8 cellular contexts compared by ENCODE assay signal in the genomic region with DNA sequence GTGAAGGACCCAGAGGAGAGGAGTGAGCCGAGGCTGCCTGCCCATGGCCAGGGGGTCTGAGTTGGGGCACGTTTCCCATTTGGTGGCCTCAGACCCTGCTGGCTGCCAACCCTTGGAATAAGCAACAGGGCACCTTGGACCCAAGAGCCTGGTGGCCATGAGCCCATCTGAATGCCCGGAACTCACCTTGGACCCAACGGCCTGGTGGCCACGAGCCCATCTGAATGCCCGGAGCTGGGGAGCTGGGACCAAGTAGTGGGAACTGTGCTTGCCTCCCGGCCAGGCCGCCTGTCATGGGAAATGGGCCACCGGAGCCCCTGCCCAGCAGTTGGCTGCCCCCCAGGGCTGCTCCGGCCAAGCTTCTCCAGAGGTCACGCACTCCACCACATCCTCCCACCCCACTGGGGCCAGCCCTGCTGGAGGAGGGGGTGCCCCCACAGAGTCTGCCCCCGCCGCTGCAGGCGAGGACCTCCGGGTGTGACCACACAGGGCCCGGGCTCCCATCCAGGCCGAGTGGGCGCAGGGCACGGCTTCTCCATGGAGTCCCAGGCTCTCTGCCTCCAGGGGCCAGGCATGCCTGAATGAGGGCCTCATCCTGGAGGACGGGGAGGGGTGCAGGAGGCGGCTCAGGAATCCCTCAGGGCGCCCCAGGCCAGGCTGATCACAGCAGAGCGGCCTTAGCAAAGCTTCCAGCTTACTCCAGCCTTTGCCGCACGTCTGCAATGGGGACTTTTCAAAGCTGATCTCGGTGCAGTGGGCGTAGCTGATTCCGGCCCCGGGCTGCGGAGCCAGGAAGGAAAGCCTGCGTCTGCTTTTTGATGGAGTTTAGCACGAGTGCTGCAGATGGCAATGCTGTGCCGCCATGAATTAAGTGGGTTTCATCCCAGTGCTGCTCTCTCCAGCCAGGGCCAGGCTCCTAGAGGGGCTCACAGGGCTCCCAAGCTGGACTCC.
A peak's percentile ranks its signal among the peaks of the same experiment; 100 is the strongest.
DNase-seq lines count a peak whose midpoint lies in the region; ATAC-seq, FAIRE-seq and TF ChIP-seq lines count a peak whose summit lies in the region.
"Not testable (repeated sequence)": the region's sequence is repeated elsewhere in the genome, so short reads cannot be mapped to it uniquely, and the experiment has no call there.

No MANE protein-coding gene starts in this region.

- BruUV-seq in K562 (replicated peaks; lab: Mats Ljungman, UMichigan): not testable (repeated sequence)

- ATAC-seq in K562 (peak; percentile 32; the same call in 1 of the 3 replicates), heart right ventricle (peak; percentile 40 to 73 (median 56)), pancreas (peak in 3 of 4 donors; percentile 26 to 61 (median 35))

- not testable (repeated sequence) for TF ChIP-seq RAD21 in K562 (CRISPR knock-in tag; conservative IDR thresholded peaks at IDR 0.05 in 1 of 2, IDR thresholded peaks at IDR 0.05 in 1 of 2)
- TF ChIP-seq RAD21 in liver (IDR thresholded peaks at IDR 0.05): peak in 1 of 2 donors; percentile 7

- not testable (repeated sequence) for TF ChIP-seq CTCF in K562 (IDR thresholded peaks at IDR 0.05 in 2 of 3, conservative IDR thresholded peaks at IDR 0.05 in 1 of 3; ENCODE audit: insufficient read depth in 2 of 3, low read depth in 1 of 3, low read length in 3 of 3); esophagus squamous epithelium (IDR thresholded peaks at IDR 0.05); liver (IDR thresholded peaks at IDR 0.05; ENCODE audit: low read depth, low read length, missing input control); pancreas (IDR thresholded peaks at IDR 0.05); suprapubic skin (IDR thresholded peaks at IDR 0.05)
- peak in 1 of 9 donors; percentile 13 for TF ChIP-seq CTCF in heart right ventricle (IDR thresholded peaks at IDR 0.05)

- H3K27me3 ChIP-seq in K562 (ENCODE audit: control insufficient read depth in 2 of 2, insufficient read depth in 2 of 2, low read length in 2 of 2) (peaks cover 2 to 17% of the 10 kb centered on the region in 2 experiments; a peak in 2 of 5 replicates), esophagus squamous epithelium (peaks cover 0 to 25% (median 0%) of the 10 kb centered on the region in 4 donors)
- not testable (repeated sequence) for H3K27me3 ChIP-seq in heart right ventricle; liver (ENCODE audit: control insufficient read depth in 4 of 4, insufficient read depth in 4 of 4, low read length in 3 of 4); pancreas; suprapubic skin

- not testable (repeated sequence) for H3K9me3 ChIP-seq in K562 (replicated peaks; ENCODE audit: control insufficient read depth, insufficient read depth, low read depth, low read length); esophagus squamous epithelium; heart right ventricle; liver (ENCODE audit: control insufficient read depth in 4 of 4, low read length in 3 of 4); pancreas; suprapubic skin

- H4K20me1 ChIP-seq in K562 (replicated peaks; ENCODE audit: control insufficient read depth, insufficient read depth, low read length): not testable (repeated sequence)

- not testable (repeated sequence) for H3K9me1 ChIP-seq in K562 (ENCODE audit: control insufficient read depth, insufficient read depth, low read length)

- in situ Hi-C loops in K562 (cut with MboI): not testable (repeated sequence)

- H3K4me3 ChIP-seq in K562, esophagus squamous epithelium, heart right ventricle, pancreas, suprapubic skin: not testable (repeated sequence)
- peak overlapping the region in 1 of 3 donors; percentile 19 for H3K4me3 ChIP-seq in liver (ENCODE audit: low read depth in 1 of 3, low read length in 3 of 3)

- peak; percentile 14 for DNase-seq in AG20443 (ENCODE audit: low spot score)
- peak; percentile 12 for DNase-seq in M059J (ENCODE audit: low read depth)
- not testable (repeated sequence) for DNase-seq in K562 (ENCODE audit: extremely low read depth in 1 of 4, low spot score in 3 of 4); esophagus squamous epithelium (lab: John Stamatoyannopoulos, UW)
- DNase-seq in heart right ventricle: peak in 1 of 2 donors; percentile 36
- DNase-seq in pancreas: peak in 1 of 6 donors; percentile 54
- peak; percentile 67 to 77 for DNase-seq in suprapubic skin (ENCODE audit: low spot score in 2 of 2)

- CTCF ChIA-PET in K562 (lab: Yijun Ruan, JAX; ENCODE audit: low intra/inter-chr PET ratio): not testable (repeated sequence)

- H2AFZ ChIP-seq in K562 (ENCODE audit: low read depth, low read length): not testable (repeated sequence)

- H3K9ac ChIP-seq in K562 (ENCODE audit: insufficient read depth in 1 of 2, low read depth in 2 of 2, low read length in 2 of 2): not testable (repeated sequence)
- H3K9ac ChIP-seq in liver (ENCODE audit: low read depth in 1 of 2, low read length in 2 of 2): peak overlapping the region in 1 of 2 donors; percentile 48

- intact Hi-C loops in K562 (cut with micrococcal nuclease); esophagus squamous epithelium (cut with DNase I); heart right ventricle (cut with DNase I); pancreas (cut with DNase I): not testable (repeated sequence)

- FAIRE-seq in K562 (lab: Jason Lieb, UNC); pancreas (lab: Jason Lieb, UNC): not testable (repeated sequence)

- not testable (repeated sequence) for H3K27ac ChIP-seq in K562 (ENCODE audit: extremely low read depth, low read depth, low read length); pancreas
- H3K27ac ChIP-seq in esophagus squamous epithelium (peak overlapping the region; percentile 42 to 75 (median 62)), heart right ventricle (peak overlapping the region in 9 of 10 donors; percentile 4 to 76 (median 63)), liver (ENCODE audit: low read depth in 1 of 2, low read length in 2 of 2) (peak overlapping the region; percentile 93 to 95), suprapubic skin (peak overlapping the region; percentile 45)

- WGBS in K562 (ENCODE audit: insufficient coverage, low coverage, missing lambda C conversion rate): 16% methylated on average over 12 of the region's 33 CpGs
- WGBS in esophagus squamous epithelium, 2 donors: 20 to 29% methylated on average over 2 to 8 of the region's 33 CpGs
- 49 to 55% methylated on average over 27 to 33 of the region's 33 CpGs for WGBS in heart right ventricle, 2 donors
- WGBS in liver: 30% methylated on average over 33 of the region's 33 CpGs
- WGBS in pancreas, 2 donors: 55 to 56% methylated on average over 20 to 30 of the region's 33 CpGs
- 0% methylated on average over 2 of the region's 33 CpGs for WGBS in suprapubic skin

- not testable (repeated sequence) for H3K79me2 ChIP-seq in K562 (ENCODE audit: control insufficient read depth, insufficient read depth, low read length)

- POLR2A ChIA-PET in K562 (lab: Yijun Ruan, JAX): not testable (repeated sequence)

- not testable (repeated sequence) for H3K4me2 ChIP-seq in K562 (ENCODE audit: insufficient read depth, low read length)

- H3K36me3 ChIP-seq in K562 (ENCODE audit: control insufficient read depth, insufficient read depth, low read length); esophagus squamous epithelium; heart right ventricle; liver (ENCODE audit: control insufficient read depth in 4 of 4, insufficient read depth in 3 of 4, low read depth in 1 of 4, low read length in 3 of 4); pancreas; suprapubic skin: not testable (repeated sequence)

- H3K4me1 ChIP-seq in K562 (replicated peaks in 1 of 2; ENCODE audit: control insufficient read depth in 2 of 2, insufficient read depth in 2 of 2, low read length in 2 of 2) (peaks cover 0 to 19% of the 10 kb centered on the region in 2 experiments; a peak in 2 of 5 replicates), esophagus squamous epithelium (peaks cover 0 to 35% (median 5%) of the 10 kb centered on the region in 3 donors), heart right ventricle (peaks cover 11 to 47% (median 24%) of the 10 kb centered on the region in 9 donors), liver (ENCODE audit: control insufficient read depth in 4 of 4, insufficient read depth in 4 of 4, low read length in 3 of 4) (peaks cover 0 to 35% (median 17%) of the 10 kb centered on the region in 4 donors), suprapubic skin (peaks cover 36% of the 10 kb centered on the region)
- not testable (repeated sequence) for H3K4me1 ChIP-seq in pancreas

- not testable (repeated sequence) for TF ChIP-seq POLR2A in K562 (conservative IDR thresholded peaks at IDR 0.05); esophagus squamous epithelium (IDR thresholded peaks at IDR 0.05); suprapubic skin (IDR thresholded peaks at IDR 0.05)

- not testable (repeated sequence) for TF ChIP-seq EP300 in K562 (IDR thresholded peaks at IDR 0.05; ENCODE audit: low read length); suprapubic skin (IDR thresholded peaks at IDR 0.05)

TF ChIP-seq in liver, 16 proteins besides CTCF, POLR2A, EP300 and RAD21 (continues in another document):
- TF ChIP-seq EGR1 (IDR thresholded peaks at IDR 0.05; ENCODE audit: low read depth in 2 of 2) (peak in 1 of 2 donors; percentile 13), HNF4G (IDR thresholded peaks at IDR 0.05) (peak; percentile 30), JUND (IDR thresholded peaks at IDR 0.05) (peak in 1 of 2 donors; percentile 26), RXRA (IDR thresholded peaks at IDR 0.05) (peak; percentile 55 to 81), YY1 (IDR thresholded peaks at IDR 0.05) (peak; percentile 71), SP1 (IDR thresholded peaks at IDR 0.05) (peak; percentile 52), HNF4A (conservative IDR thresholded peaks at IDR 0.05) (peak; percentile 80 to 86)
- TF ChIP-seq, protein P1, sequence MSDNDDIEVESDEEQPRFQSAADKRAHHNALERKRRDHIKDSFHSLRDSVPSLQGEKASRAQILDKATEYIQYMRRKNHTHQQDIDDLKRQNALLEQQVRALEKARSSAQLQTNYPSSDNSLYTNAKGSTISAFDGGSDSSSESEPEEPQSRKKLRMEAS (IDR thresholded peaks at IDR 0.05): peak; percentile 53
